In the genomic region with DNA sequence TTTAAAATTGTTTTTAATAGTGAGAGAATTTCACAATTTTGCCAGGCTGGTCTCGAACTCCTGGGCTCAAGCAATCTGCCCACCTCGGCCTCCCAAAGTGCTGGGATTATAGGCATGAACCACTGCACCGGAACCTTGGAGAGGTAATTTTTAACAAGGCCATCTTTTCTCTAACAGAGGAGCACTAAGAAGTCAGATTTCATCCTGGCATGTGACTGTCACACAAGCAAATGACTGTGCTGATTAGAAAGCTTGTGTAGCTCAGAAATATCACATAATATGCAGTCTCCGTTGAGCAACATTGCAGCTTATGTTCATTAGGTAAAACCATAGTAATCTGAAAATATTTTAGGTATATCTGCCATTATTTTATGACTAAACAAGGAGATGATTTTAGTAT, we compare ENCODE assay signal across 28 cellular contexts.
"Had no signal": no experiment of that assay in that cellular context is flagged by ENCODE, and none has a peak within 500 bp of the region (broad histone marks: within the 10 kb centered on the region; RNA-seq: fewer than 3 reads in every experiment).

No MANE protein-coding gene starts in this region.

- H3K27ac ChIP-seq: brain microvascular endothelial cell, coronary artery, dorsolateral prefrontal cortex, esophagus muscularis mucosa, foreskin keratinocyte, gastroesophageal sphincter, heart left ventricle had no signal

- H3K36me3 ChIP-seq: brain microvascular endothelial cell, esophagus muscularis mucosa, gastroesophageal sphincter, heart left ventricle had no signal

- H3K4me3 ChIP-seq: coronary artery, dorsolateral prefrontal cortex, esophagus muscularis mucosa, gastroesophageal sphincter, heart left ventricle had no signal

- DNase-seq: activated CD4-positive, alpha-beta memory T cell treated with anti-CD3 and anti-CD28 coated beads for 36 hours; activated CD4-positive, alpha-beta T cell treated with anti-CD3 and anti-CD28 coated beads for 36 hours; activated CD4-positive, alpha-beta T cell treated with anti-CD3 and anti-CD28 coated beads, Interleukin-2, amount 10 ng/mL, durations not matched to agents 24 days and 14 days; activated CD4-positive, CD25-positive, alpha-beta regulatory T cell; activated CD4-positive, CD25-positive, alpha-beta regulatory T cell treated with anti-CD3 and anti-CD28 coated beads, Interleukin-2, amount 50 U/mL, for 72 hours; activated CD8-positive, alpha-beta memory T cell treated with anti-CD3 and anti-CD28 coated beads, Interleukin-2, amount 10 ng/mL, durations not matched to agents 7 days and 5 days; activated CD8-positive, alpha-beta memory T cell treated with anti-CD3 and anti-CD28 coated beads, Interleukin-2, amount 50 U/mL, for 4 hours; activated CD8-positive, alpha-beta T cell treated with anti-CD3 and anti-CD28 coated beads, Interleukin-2, amount 10 ng/mL, durations not matched to agents 7 days and 5 days; activated effector memory CD4-positive, alpha-beta T cell treated with Interleukin-2 at 50 U/mL for 16 hours; activated gamma-delta T cell treated with Interleukin-2 at 50 U/mL for 16 hours; activated naive CD4-positive, alpha-beta T cell treated with anti-CD3 and anti-CD28 coated beads, Interleukin-2, amount 50 U/mL, for 16 hours; activated naive CD4-positive, alpha-beta T cell treated with Interleukin-2 at 50 U/mL for 16 hours; activated T-cell treated with anti-CD3 and anti-CD28 coated beads, Interleukin-2, amount 50 U/mL, for 24 hours; amniotic stem cell; anterior cingulate cortex; brain microvascular endothelial cell; dorsolateral prefrontal cortex; effector memory CD4-positive, alpha-beta T cell; endodermal cell; foreskin keratinocyte; heart left ventricle; T-helper 2 cell had no signal

- H3K4me1 ChIP-seq: esophagus muscularis mucosa, gastroesophageal sphincter had no signal

- ATAC-seq: activated CD4-positive, alpha-beta T cell treated with anti-CD3 and anti-CD28 coated beads for 36 hours; activated CD8-positive, alpha-beta memory T cell treated with anti-CD3 and anti-CD28 coated beads, Interleukin-2, amount 10 ng/mL, durations not matched to agents 7 days and 5 days; activated CD8-positive, alpha-beta T cell treated with anti-CD3 and anti-CD28 coated beads, Interleukin-2, amount 10 ng/mL, durations not matched to agents 7 days and 5 days; activated T-helper 17 cell treated with anti-CD3 and anti-CD28 coated beads, Interleukin-2, amount 50 U/mL, for 72 hours; foreskin keratinocyte; gastroesophageal sphincter; heart left ventricle had no signal

- H3K27me3 ChIP-seq: brain microvascular endothelial cell, dorsolateral prefrontal cortex, esophagus muscularis mucosa had no signal

- FAIRE-seq: astrocyte, bronchial epithelial cell had no signal
